Comparison of ENCODE assay signal across 21 cellular contexts in the genomic region with DNA sequence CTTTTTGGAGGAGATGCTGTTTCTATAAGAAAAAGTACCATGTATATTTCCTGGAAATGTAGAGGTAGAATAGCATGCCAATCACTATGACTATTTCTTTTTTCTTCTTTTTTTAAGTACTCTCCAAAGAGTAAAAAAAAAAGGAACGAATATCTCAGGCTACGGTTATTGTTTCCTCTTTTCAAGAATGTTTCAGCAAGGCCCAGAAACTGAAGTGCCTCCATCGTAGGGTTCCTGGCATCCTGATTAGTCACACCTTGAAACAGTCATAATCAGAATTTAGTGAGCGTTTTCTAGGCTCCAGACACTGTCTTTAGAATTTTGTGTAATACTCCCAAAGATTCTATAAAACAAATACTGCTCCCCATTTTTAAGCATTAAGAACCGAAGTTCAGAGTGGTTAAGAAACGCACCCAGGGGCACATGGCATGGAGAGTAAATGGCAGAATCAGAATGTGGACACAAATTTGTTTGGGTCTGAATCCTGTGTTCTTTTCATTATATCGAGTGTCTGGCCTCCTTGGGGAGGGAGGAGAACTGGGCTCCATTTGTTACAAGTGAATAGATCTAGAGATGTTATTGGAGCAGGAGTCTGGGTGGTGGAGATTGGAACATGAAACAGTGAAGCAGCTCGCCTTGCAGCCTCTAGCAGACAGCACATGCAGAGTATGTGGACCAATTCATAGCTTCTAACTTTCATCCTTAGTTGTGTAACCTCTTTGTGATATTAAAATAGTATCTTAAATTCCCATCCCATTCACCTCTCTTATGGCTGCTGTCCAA. TPM values are rescaled to one million over a fixed set of nuclear protein-coding genes. Genes with fewer than 3 reads are reported as not detected.
A peak's percentile ranks its signal among the peaks of the same experiment; 100 is the strongest.
DNase-seq lines count a peak whose midpoint lies in the region; ATAC-seq, FAIRE-seq and TF ChIP-seq lines count a peak whose summit lies in the region.
"Had no signal": no experiment of that assay in that cellular context is flagged by ENCODE, and none has a peak within 500 bp of the region (broad histone marks: within the 10 kb centered on the region; RNA-seq: fewer than 3 reads in every experiment).

No MANE protein-coding gene starts in this region.

- H3K79me2 ChIP-seq in OCI-LY3 (ENCODE audit: low read length) = peaks cover 30% of the 10 kb centered on the region

- H3K4me1 ChIP-seq in OCI-LY3 (ENCODE audit: low read length) = peaks cover 32% of the 10 kb centered on the region

- FAIRE-seq in GM19239 (lab: Jason Lieb, UNC) = no peak
- FAIRE-seq: kidney had no signal

- POLR2A ChIA-PET in activated CD4-positive, alpha-beta T cell treated with anti-CD3 and anti-CD28 coated beads for 36 hours (lab: Charles Lee) = no interaction called here
- POLR2A ChIA-PET in activated CD4-positive, alpha-beta T cell treated with anti-CD3 and anti-CD28 coated beads, Interleukin-2, amount 10 ng/mL, durations not matched to agents 7 days and 5 days (lab: Charles Lee) = no interaction called here

- H3K27ac ChIP-seq in OCI-LY3 (ENCODE audit: low read length) = no peak overlapping the region
- H3K27ac ChIP-seq: epithelial cell of prostate had no signal

- no peaks in the 10 kb centered on the region for H3K36me3 Mint-ChIP-seq in activated CD4-positive, alpha-beta T cell treated with anti-CD3 and anti-CD28 coated beads for 36 hours (ENCODE audit: low read depth)
- H3K36me3 Mint-ChIP-seq in activated CD4-positive, alpha-beta T cell treated with anti-CD3 and anti-CD28 coated beads, Interleukin-2, amount 10 ng/mL, durations not matched to agents 7 days and 5 days (ENCODE audit: low read depth) = no peaks in the 10 kb centered on the region
- H3K36me3 Mint-ChIP-seq in dendritic cell treated with granulocyte-macrophage colony-stimulating factor and Interleukin-4, amounts not matched to agents 40 ng/mL and 50 ng/mL, for 4 days (ENCODE audit: low read depth) = peaks cover 94% of the 10 kb centered on the region
- no peaks in the 10 kb centered on the region for H3K36me3 Mint-ChIP-seq in glutamatergic neuron (ENCODE audit: unreplicated experiment)

- no peaks in the 10 kb centered on the region for H3K27me3 Mint-ChIP-seq in activated CD4-positive, alpha-beta T cell treated with anti-CD3 and anti-CD28 coated beads for 36 hours
- H3K27me3 Mint-ChIP-seq in activated CD4-positive, alpha-beta T cell treated with anti-CD3 and anti-CD28 coated beads, Interleukin-2, amount 10 ng/mL, durations not matched to agents 7 days and 5 days = no peaks in the 10 kb centered on the region
- H3K27me3 Mint-ChIP-seq in dendritic cell treated with granulocyte-macrophage colony-stimulating factor and Interleukin-4, amounts not matched to agents 40 ng/mL and 50 ng/mL, for 4 days = no peaks in the 10 kb centered on the region
- H3K27me3 Mint-ChIP-seq in stimulated activated naive CD8-positive, alpha-beta T cell treated with anti-CD3 and anti-CD28 coated beads, Interleukin-15, amount 100 ng/mL, for 72 hours = no peaks in the 10 kb centered on the region
- H3K27me3 Mint-ChIP-seq in glutamatergic neuron (ENCODE audit: unreplicated experiment) = peaks cover 3% of the 10 kb centered on the region

- peak; percentile 21 for DNase-seq in activated CD4-positive, alpha-beta T cell treated with anti-CD3 and anti-CD28 coated beads for 36 hours
- DNase-seq in activated CD4-positive, alpha-beta T cell treated with anti-CD3 and anti-CD28 coated beads, Interleukin-2, amount 10 ng/mL, durations not matched to agents 7 days and 5 days = no peak
- no peak for DNase-seq in stimulated activated naive CD8-positive, alpha-beta T cell treated with anti-CD3 and anti-CD28 coated beads, Interleukin-15, amount 100 ng/mL, for 72 hours
- DNase-seq in glutamatergic neuron = no peak
- DNase-seq in superior temporal gyrus (ENCODE audit: extremely low spot score) = no peak
- no peak for DNase-seq in GM19239 (ENCODE audit: insufficient read length, low spot score)
- DNase-seq: 8988T; activated CD4-positive, alpha-beta T cell treated with anti-CD3 and anti-CD28 coated beads, Interleukin-2, amount 50 U/mL, for 4 hours; activated naive CD4-positive, alpha-beta T cell treated with Interleukin-2 at 50 U/mL for 16 hours; central memory CD4-positive, alpha-beta T cell; GF-D8; kidney; NCI-H1092; NCI-H226; Peyer's patch; retina; stimulated activated CD4-positive, alpha-beta T cell treated with anti-CD3 and anti-CD28 coated beads, Interleukin-2, amount 100 ng/mL, for 24 hours; T-helper 17 cell had no signal

- H3K4me2 ChIP-seq in OCI-LY3 (ENCODE audit: low read length) = peak overlapping the region; percentile 37

- CTCF ChIA-PET in activated CD4-positive, alpha-beta T cell treated with anti-CD3 and anti-CD28 coated beads for 36 hours (lab: Charles Lee) = interaction anchor here (0.6 to 1.2 kb wide), 2 partner anchors 12 to 514 kb away, joined by 3 read pairs; no protein-coding TSS in a partner anchor
- CTCF ChIA-PET in activated CD4-positive, alpha-beta T cell treated with anti-CD3 and anti-CD28 coated beads, Interleukin-2, amount 10 ng/mL, durations not matched to agents 7 days and 5 days (lab: Charles Lee) = interaction anchor here (0.5 to 1.4 kb wide), 2 partner anchors 11 to 485 kb away, joined by 4 to 6 read pairs; no protein-coding TSS in a partner anchor

- no peak overlapping the region for H2AFZ ChIP-seq in OCI-LY3 (ENCODE audit: low read depth, low read length)

- no peaks in the 10 kb centered on the region for H3K9me3 ChIP-seq in OCI-LY3 (ENCODE audit: insufficient read depth, low read length)
- H3K9me3 ChIP-seq: Peyer's patch had no signal

- no peak overlapping the region for H3K4me3 Mint-ChIP-seq in activated CD4-positive, alpha-beta T cell treated with anti-CD3 and anti-CD28 coated beads for 36 hours
- no peak overlapping the region for H3K4me3 Mint-ChIP-seq in activated CD4-positive, alpha-beta T cell treated with anti-CD3 and anti-CD28 coated beads, Interleukin-2, amount 10 ng/mL, durations not matched to agents 7 days and 5 days
- peak overlapping the region; percentile 23 for H3K4me3 Mint-ChIP-seq in dendritic cell treated with granulocyte-macrophage colony-stimulating factor and Interleukin-4, amounts not matched to agents 40 ng/mL and 50 ng/mL, for 4 days
- peak overlapping the region in 1 of 2 donors; percentile 11 for H3K4me3 Mint-ChIP-seq in stimulated activated naive CD8-positive, alpha-beta T cell treated with anti-CD3 and anti-CD28 coated beads, Interleukin-15, amount 100 ng/mL, for 72 hours
- no peak overlapping the region for H3K4me3 Mint-ChIP-seq in glutamatergic neuron (ENCODE audit: unreplicated experiment)
- H3K4me3 Mint-ChIP-seq: T-helper 17 cell had no signal

- TF ChIP-seq CTCF in OCI-LY3 (IDR thresholded peaks at IDR 0.05; ENCODE audit: low read depth, low read length) (no peak), glutamatergic neuron (IDR thresholded peaks at IDR 0.05; ENCODE audit: partially characterized antibody, unreplicated experiment) (no peak)

- H4K20me1 ChIP-seq in OCI-LY3 (ENCODE audit: insufficient read depth, low read length) = peaks cover 77% of the 10 kb centered on the region

- peak; percentile 77 for ATAC-seq in activated CD4-positive, alpha-beta T cell treated with anti-CD3 and anti-CD28 coated beads for 36 hours
- peak; percentile 48 for ATAC-seq in stimulated activated naive CD8-positive, alpha-beta T cell treated with anti-CD3 and anti-CD28 coated beads, Interleukin-15, amount 100 ng/mL, for 72 hours
- ATAC-seq: T-helper 17 cell had no signal

- peaks cover 23% of the 10 kb centered on the region for H3K4me1 Mint-ChIP-seq in activated CD4-positive, alpha-beta T cell treated with anti-CD3 and anti-CD28 coated beads for 36 hours
- H3K4me1 Mint-ChIP-seq in activated CD4-positive, alpha-beta T cell treated with anti-CD3 and anti-CD28 coated beads, Interleukin-2, amount 10 ng/mL, durations not matched to agents 7 days and 5 days = peaks cover 1% of the 10 kb centered on the region
- peaks cover 65% of the 10 kb centered on the region for H3K4me1 Mint-ChIP-seq in dendritic cell treated with granulocyte-macrophage colony-stimulating factor and Interleukin-4, amounts not matched to agents 40 ng/mL and 50 ng/mL, for 4 days (ENCODE audit: low read depth)
- H3K4me1 Mint-ChIP-seq in stimulated activated naive CD8-positive, alpha-beta T cell treated with anti-CD3 and anti-CD28 coated beads, Interleukin-15, amount 100 ng/mL, for 72 hours = peaks cover 9% of the 10 kb centered on the region
- peaks cover 52% of the 10 kb centered on the region for H3K4me1 Mint-ChIP-seq in glutamatergic neuron (ENCODE audit: low read depth, unreplicated experiment)

- H3K9me3 Mint-ChIP-seq in activated CD4-positive, alpha-beta T cell treated with anti-CD3 and anti-CD28 coated beads for 36 hours (ENCODE audit: low read depth) = no peaks in the 10 kb centered on the region
- no peaks in the 10 kb centered on the region for H3K9me3 Mint-ChIP-seq in activated CD4-positive, alpha-beta T cell treated with anti-CD3 and anti-CD28 coated beads, Interleukin-2, amount 10 ng/mL, durations not matched to agents 7 days and 5 days
- no peaks in the 10 kb centered on the region for H3K9me3 Mint-ChIP-seq in dendritic cell treated with granulocyte-macrophage colony-stimulating factor and Interleukin-4, amounts not matched to agents 40 ng/mL and 50 ng/mL, for 4 days
- H3K9me3 Mint-ChIP-seq in stimulated activated naive CD8-positive, alpha-beta T cell treated with anti-CD3 and anti-CD28 coated beads, Interleukin-15, amount 100 ng/mL, for 72 hours = no peaks in the 10 kb centered on the region
- peaks cover 6% of the 10 kb centered on the region for H3K9me3 Mint-ChIP-seq in glutamatergic neuron (ENCODE audit: unreplicated experiment)

- peaks cover 1% of the 10 kb centered on the region for H3K36me3 ChIP-seq in OCI-LY3 (replicated peaks; ENCODE audit: low read depth, low read length)
- H3K36me3 ChIP-seq: Peyer's patch had no signal

- intact Hi-C loops in activated CD4-positive, alpha-beta T cell treated with anti-CD3 and anti-CD28 coated beads for 36 hours (cut with DNase I, micrococcal nuclease) = loop anchor here in 1 of 2 experiments (10.0 kb wide), 1 partner anchor 138 kb away; no protein-coding TSS in a partner anchor
- intact Hi-C loops in dendritic cell treated with granulocyte-macrophage colony-stimulating factor and Interleukin-4, amounts not matched to agents 40 ng/mL and 50 ng/mL, for 4 days (cut with micrococcal nuclease) = no loop called here

- no peak overlapping the region for H3K9ac ChIP-seq in OCI-LY3 (ENCODE audit: low read length)

- no peak overlapping the region for H3K4me3 ChIP-seq in OCI-LY3 (ENCODE audit: low read length)
- H3K4me3 ChIP-seq: Peyer's patch had no signal

- peaks cover 20% of the 10 kb centered on the region; the same call in 1 of the 2 replicates for H3K27me3 ChIP-seq in OCI-LY3 (ENCODE audit: low read depth, low read length)
- H3K27me3 ChIP-seq: Peyer's patch had no signal

- peak overlapping the region; percentile 76 for H3K27ac Mint-ChIP-seq in activated CD4-positive, alpha-beta T cell treated with anti-CD3 and anti-CD28 coated beads for 36 hours
- H3K27ac Mint-ChIP-seq in activated CD4-positive, alpha-beta T cell treated with anti-CD3 and anti-CD28 coated beads, Interleukin-2, amount 10 ng/mL, durations not matched to agents 7 days and 5 days = no peak overlapping the region
- peak overlapping the region; percentile 75 for H3K27ac Mint-ChIP-seq in dendritic cell treated with granulocyte-macrophage colony-stimulating factor and Interleukin-4, amounts not matched to agents 40 ng/mL and 50 ng/mL, for 4 days
- peak overlapping the region in 1 of 2 donors; percentile 54 for H3K27ac Mint-ChIP-seq in stimulated activated naive CD8-positive, alpha-beta T cell treated with anti-CD3 and anti-CD28 coated beads, Interleukin-15, amount 100 ng/mL, for 72 hours
- no peak overlapping the region for H3K27ac Mint-ChIP-seq in glutamatergic neuron (ENCODE audit: unreplicated experiment)
- H3K27ac Mint-ChIP-seq: T-helper 17 cell had no signal

RNA-seq across cellular contexts. Expression of a gene that starts 26.7 kb away (rescaled TPM):
- total RNA-seq in activated CD4-positive, alpha-beta T cell treated with anti-CD3 and anti-CD28 coated beads for 36 hours = 1 to 10 TPM; 7.0 to 7.5 TPM
- total RNA-seq in activated CD4-positive, alpha-beta T cell treated with anti-CD3 and anti-CD28 coated beads, Interleukin-2, amount 10 ng/mL, durations not matched to agents 7 days and 5 days = 1 to 10 TPM; 3.3 to 3.5 TPM
- 121 TPM for total RNA-seq in glutamatergic neuron (ENCODE audit: unreplicated experiment)

Comparison
In these comparisons a context has a peak if more than half of its experiments do, and no peak if none do; other contexts are left out.
1. H3K27ac Mint-ChIP-seq: peak in activated CD4-positive, alpha-beta T cell treated with anti-CD3 and anti-CD28 coated beads for 36 hours (single experiment) and dendritic cell treated with granulocyte-macrophage colony-stimulating factor and Interleukin-4, amounts not matched to agents 40 ng/mL and 50 ng/mL, for 4 days (single experiment); none in activated CD4-positive, alpha-beta T cell treated with anti-CD3 and anti-CD28 coated beads, Interleukin-2, amount 10 ng/mL, durations not matched to agents 7 days and 5 days (single experiment) and glutamatergic neuron (single experiment).
2. RNA of a gene that starts 26.7 kb away (total RNA-seq): 121 TPM in glutamatergic neuron (single experiment); 7.0 to 7.5 TPM in activated CD4-positive, alpha-beta T cell treated with anti-CD3 and anti-CD28 coated beads for 36 hours and 3.3 to 3.5 TPM in activated CD4-positive, alpha-beta T cell treated with anti-CD3 and anti-CD28 coated beads, Interleukin-2, amount 10 ng/mL, durations not matched to agents 7 days and 5 days; every median in the first group is over 10 times any median in the second.